ENCODE assay signal across 25 cellular contexts in the genomic region with DNA sequence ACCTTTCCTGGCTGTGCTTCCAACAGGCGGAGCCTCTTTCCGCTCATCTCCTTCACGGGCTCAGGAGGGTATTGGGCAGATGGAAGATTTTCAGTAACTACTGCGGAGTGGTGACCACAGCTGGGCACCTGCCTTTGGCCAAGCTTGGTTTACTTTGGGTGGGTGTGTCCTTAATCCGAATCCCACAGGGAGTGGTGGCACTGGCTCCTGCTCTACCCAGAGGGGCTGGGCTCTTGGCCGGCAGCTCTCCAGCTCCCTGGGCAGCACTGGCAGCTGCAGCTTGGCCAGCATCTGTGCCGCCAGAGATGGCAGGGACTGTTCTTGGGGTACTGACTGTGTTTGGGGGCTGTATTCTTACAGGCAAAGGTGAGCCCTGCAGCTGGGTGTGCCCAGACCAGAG. TPM values are rescaled to one million over a fixed set of nuclear protein-coding genes. Genes with fewer than 3 reads are reported as not detected.
DNase-seq lines count a peak whose midpoint lies in the region; ATAC-seq and TF ChIP-seq lines count a peak whose summit lies in the region.
"Had no signal": no experiment of that assay in that cellular context is flagged by ENCODE, and none has a peak within 500 bp of the region (broad histone marks: within the 10 kb centered on the region; RNA-seq: fewer than 3 reads in every experiment).

No MANE protein-coding gene starts in this region.

- H3K9me3 Mint-ChIP-seq in CD14-positive monocyte = no peaks in the 10 kb centered on the region
- peaks cover 0 to 2% of the 10 kb centered on the region in 2 experiments; a peak in 1 of 5 replicates for H3K9me3 Mint-ChIP-seq in H9
- H3K9me3 Mint-ChIP-seq in naive thymus-derived CD4-positive, alpha-beta T cell = no peaks in the 10 kb centered on the region
- H3K9me3 Mint-ChIP-seq: memory B cell; naive B cell; stimulated activated naive CD8-positive, alpha-beta T cell treated with anti-CD3 and anti-CD28 coated beads, Interleukin-15, amount 100 ng/mL, for 72 hours had no signal

- H3K9me3 ChIP-seq in H9 (ENCODE audit: control insufficient read depth, low read depth, low read length) (no peaks in the 10 kb centered on the region), T-helper 17 cell (ENCODE audit: control insufficient read depth, low read length, poor library complexity, severe bottlenecking) (no peaks in the 10 kb centered on the region)
- no peaks in the 10 kb centered on the region for H3K9me3 ChIP-seq in naive thymus-derived CD4-positive, alpha-beta T cell (ENCODE audit: control insufficient read depth in 2 of 3, low read length in 3 of 3)
- H3K9me3 ChIP-seq: body of pancreas, heart left ventricle, pancreas, right lobe of liver, SJCRH30, tibial nerve had no signal

- H3K27me3 Mint-ChIP-seq in CD14-positive monocyte (ENCODE audit: low read depth in 3 of 3) (no peaks in the 10 kb centered on the region), H9 (ENCODE audit: low read depth) (no peaks in the 10 kb centered on the region; the same call in 1 of the 2 replicates), T-helper 17 cell (no peaks in the 10 kb centered on the region)
- H3K27me3 Mint-ChIP-seq in naive thymus-derived CD4-positive, alpha-beta T cell = no peaks in the 10 kb centered on the region
- H3K27me3 Mint-ChIP-seq: memory B cell; naive B cell; stimulated activated naive CD8-positive, alpha-beta T cell treated with anti-CD3 and anti-CD28 coated beads, Interleukin-15, amount 100 ng/mL, for 72 hours had no signal

- intact Hi-C loops in CD14-positive monocyte (cut with micrococcal nuclease) = loop anchor here (5.0 to 10.0 kb wide), 2 partner anchors 43 to 330 kb away; a partner anchor contains a TSS
- intact Hi-C loops in naive thymus-derived CD4-positive, alpha-beta T cell (cut with micrococcal nuclease) = loop anchor here in 1 of 2 donors (5.0 kb wide), 1 partner anchor 333 kb away; a partner anchor contains a TSS

- H3K4me1 Mint-ChIP-seq in CD14-positive monocyte = no peaks in the 10 kb centered on the region
- H3K4me1 Mint-ChIP-seq in H9 = peaks cover 13 to 23% of the 10 kb centered on the region in 2 experiments
- peaks cover 10% of the 10 kb centered on the region for H3K4me1 Mint-ChIP-seq in T-helper 17 cell
- H3K4me1 Mint-ChIP-seq in naive thymus-derived CD4-positive, alpha-beta T cell = peaks cover 3 to 11% (median 8%) of the 10 kb centered on the region in 7 donors

- no peak overlapping the region for H3K18ac ChIP-seq in H9 (ENCODE audit: insufficient read length, low read depth, low read length)

- no peak overlapping the region for H3K4me3 ChIP-seq in naive thymus-derived CD4-positive, alpha-beta T cell (ENCODE audit: low read length)
- H3K4me3 ChIP-seq: body of pancreas, heart left ventricle, pancreas, right lobe of liver, SJCRH30, tibial nerve had no signal

- no peak overlapping the region for H4K5ac ChIP-seq in H9 (ENCODE audit: insufficient read length, low read depth, low read length)

- H4K91ac ChIP-seq in H9 (ENCODE audit: insufficient read length, low read depth, low read length) = no peak overlapping the region

- ATAC-seq in T-helper 17 cell = no peak
- no peak for ATAC-seq in naive thymus-derived CD4-positive, alpha-beta T cell
- ATAC-seq: activated CD8-positive, alpha-beta T cell treated with anti-CD3 and anti-CD28 coated beads, Interleukin-2, amount 10 ng/mL, durations not matched to agents 7 days and 5 days; body of pancreas; pancreas; stimulated activated naive CD8-positive, alpha-beta T cell treated with anti-CD3 and anti-CD28 coated beads, Interleukin-15, amount 100 ng/mL, for 72 hours had no signal

- TF ChIP-seq CTCF in CD14-positive monocyte (IDR thresholded peaks at IDR 0.05) = no peak
- no peak for TF ChIP-seq CTCF in H9 (conservative IDR thresholded peaks at IDR 0.05)

- H3K36me3 Mint-ChIP-seq in CD14-positive monocyte (peaks cover 39 to 91% of the 10 kb centered on the region in 2 donors), H9 (ENCODE audit: insufficient read depth in 1 of 3, low read depth in 3 of 3) (no peaks in the 10 kb centered on the region; a peak in 3 of 7 replicates), T-helper 17 cell (ENCODE audit: low read depth) (peaks cover 2% of the 10 kb centered on the region)
- peaks cover 0 to 12% (median 0%) of the 10 kb centered on the region in 5 donors for H3K36me3 Mint-ChIP-seq in naive thymus-derived CD4-positive, alpha-beta T cell

- no peak overlapping the region for H3K9ac ChIP-seq in H9 (ENCODE audit: extremely low read depth, insufficient read length, low read length)

- no peak overlapping the region for H2BK20ac ChIP-seq in H9 (ENCODE audit: low read depth, low read length, poor library complexity, severe bottlenecking)

- no peak overlapping the region for H2BK15ac ChIP-seq in H9 (ENCODE audit: low read depth, low read length)

- no peak overlapping the region for H3K56ac ChIP-seq in H9 (ENCODE audit: insufficient read length, low read depth, low read length)

- H2AFZ ChIP-seq in H9 (ENCODE audit: low read length) = no peak overlapping the region

- H3K4me1 ChIP-seq in H9 (ENCODE audit: insufficient read depth, low read length) = no peaks in the 10 kb centered on the region
- H3K4me1 ChIP-seq in naive thymus-derived CD4-positive, alpha-beta T cell (ENCODE audit: control insufficient read depth in 2 of 2, insufficient read depth in 2 of 2, low read length in 2 of 2) = no peaks in the 10 kb centered on the region
- H3K4me1 ChIP-seq: body of pancreas, pancreas, right lobe of liver, SJCRH30 had no signal

- no peak overlapping the region for H3K27ac ChIP-seq in H9 (ENCODE audit: insufficient read length, low read depth, low read length)
- no peak overlapping the region for H3K27ac ChIP-seq in naive thymus-derived CD4-positive, alpha-beta T cell (ENCODE audit: low read depth, low read length)
- H3K27ac ChIP-seq: body of pancreas, pancreas, right lobe of liver, SJCRH30, tibial nerve had no signal

- no peak overlapping the region for H3K4me2 ChIP-seq in H9 (ENCODE audit: insufficient read depth, insufficient read length, low read length)

- H3K79me2 ChIP-seq in H9 (ENCODE audit: insufficient read depth, low read length) = no peaks in the 10 kb centered on the region

- no peak overlapping the region for H2BK120ac ChIP-seq in H9 (ENCODE audit: low read depth, low read length, poor library complexity, severe bottlenecking)

- POLR2A ChIA-PET in naive thymus-derived CD4-positive, alpha-beta T cell (lab: Charles Lee) = no interaction called here

- H3K27ac Mint-ChIP-seq in CD14-positive monocyte (peak overlapping the region in 5 of 7 donors; percentile 38 to 81 (median 46)), H9 (peak overlapping the region in 2 of 3 experiments; percentile 25 to 57; a peak in 3 of 7 replicates), T-helper 17 cell (peak overlapping the region; percentile 86)
- peak overlapping the region in 8 of 9 donors; percentile 25 to 82 (median 59) for H3K27ac Mint-ChIP-seq in naive thymus-derived CD4-positive, alpha-beta T cell
- H3K27ac Mint-ChIP-seq: activated CD8-positive, alpha-beta T cell treated with anti-CD3 and anti-CD28 coated beads, Interleukin-2, amount 10 ng/mL, durations not matched to agents 7 days and 5 days had no signal

- no peak overlapping the region for H2BK12ac ChIP-seq in H9 (ENCODE audit: insufficient read length, low read depth, low read length)

- H3K4me3 Mint-ChIP-seq in CD14-positive monocyte (no peak overlapping the region), H9 (no peak overlapping the region; a peak in 2 of 5 replicates), T-helper 17 cell (no peak overlapping the region)
- H3K4me3 Mint-ChIP-seq in naive thymus-derived CD4-positive, alpha-beta T cell = no peak overlapping the region
- H3K4me3 Mint-ChIP-seq: activated CD8-positive, alpha-beta T cell treated with anti-CD3 and anti-CD28 coated beads, Interleukin-2, amount 10 ng/mL, durations not matched to agents 7 days and 5 days; memory B cell; naive B cell; stimulated activated naive CD8-positive, alpha-beta T cell treated with anti-CD3 and anti-CD28 coated beads, Interleukin-15, amount 100 ng/mL, for 72 hours had no signal

- H4K20me1 ChIP-seq in H9 (ENCODE audit: control insufficient read depth, insufficient read depth, insufficient read length) = peaks cover 2% of the 10 kb centered on the region

- H3K36me3 ChIP-seq in naive thymus-derived CD4-positive, alpha-beta T cell (ENCODE audit: control insufficient read depth in 2 of 3, insufficient read depth in 3 of 3, low read length in 3 of 3) = peaks cover 0 to 34% (median 0%) of the 10 kb centered on the region in 3 experiments
- H3K36me3 ChIP-seq: pancreas, right lobe of liver, SJCRH30, tibial nerve had no signal

- H3K23me2 ChIP-seq in H9 (ENCODE audit: insufficient read length, low read depth, low read length, poor library complexity, severe bottlenecking) = no peaks in the 10 kb centered on the region

- H3K79me1 ChIP-seq in H9 (ENCODE audit: insufficient read depth, low read depth, low read length, poor library complexity, severe bottlenecking) = no peaks in the 10 kb centered on the region

- H2AK5ac ChIP-seq in H9 (ENCODE audit: insufficient read length, low read length) = no peak overlapping the region

- H3K27me3 ChIP-seq in H9 (ENCODE audit: insufficient read depth, low read length) = no peaks in the 10 kb centered on the region
- H3K27me3 ChIP-seq in naive thymus-derived CD4-positive, alpha-beta T cell (ENCODE audit: control insufficient read depth in 2 of 2, insufficient read depth in 2 of 2, low read length in 2 of 2) = no peaks in the 10 kb centered on the region
- H3K27me3 ChIP-seq: body of pancreas, heart left ventricle, pancreas, right lobe of liver, SJCRH30, tibial nerve had no signal

- no peak overlapping the region for H3K23ac ChIP-seq in H9 (ENCODE audit: insufficient read length, low read depth, low read length)

- no peak overlapping the region for H4K8ac ChIP-seq in H9 (replicated peaks; ENCODE audit: insufficient read length, low read depth, low read length)

- H3K4ac ChIP-seq in H9 (ENCODE audit: low read depth, low read length) = no peak overlapping the region

- CTCF ChIA-PET in naive thymus-derived CD4-positive, alpha-beta T cell (lab: Charles Lee) = interaction anchor here (0.8 to 5.4 kb wide), 5 partner anchors 8 to 332 kb away, joined by 3 to 82 read pairs (median 4); no protein-coding TSS in a partner anchor

- WGBS in H9 (ENCODE audit: extremely low coverage, insufficient read length, low lambda C conversion rate) = no CpG with 5 or more reads among the region's 7 CpGs

- H3K14ac ChIP-seq in H9 (ENCODE audit: insufficient read depth, low read length) = no peak overlapping the region

- no peak overlapping the region for H2BK5ac ChIP-seq in H9 (ENCODE audit: insufficient read length, low read length)

- H3T11ph ChIP-seq in H9 (ENCODE audit: low read length) = no peak overlapping the region

- DNase-seq in CD14-positive monocyte (ENCODE audit: low spot score) (no peak), H9 (no peak), T-helper 17 cell (no peak), NCI-H2107 treated with DMSO at 0.1 percent for 48 hours (lab: John Stamatoyannopoulos, UW; ENCODE audit: unreplicated experiment) (no peak), SKM-1 (lab: John Stamatoyannopoulos, UW; ENCODE audit: unreplicated experiment) (no peak), NCI-H1694 treated with DMSO at 0.1 percent for 48 hours (lab: John Stamatoyannopoulos, UW) (no peak), RKO (ENCODE audit: low spot score) (no peak)
- DNase-seq in naive thymus-derived CD4-positive, alpha-beta T cell = no peak
- DNase-seq: activated CD4-positive, CD25-positive, alpha-beta regulatory T cell treated with anti-CD3 and anti-CD28 coated beads, Interleukin-2, amount 50 U/mL, for 72 hours; activated CD8-positive, alpha-beta T cell treated with anti-CD3 and anti-CD28 coated beads, Interleukin-2, amount 10 ng/mL, durations not matched to agents 7 days and 5 days; activated gamma-delta T cell; body of pancreas; erythroblast; foreskin fibroblast; KBM-7; naive B cell; NCI-H187 treated with DMSO at 0.1 percent for 48 hours; pancreas; right lobe of liver; SJCRH30; stimulated activated naive CD8-positive, alpha-beta T cell treated with anti-CD3 and anti-CD28 coated beads, Interleukin-15, amount 100 ng/mL, for 72 hours; T-helper 1 cell had no signal

RNA-seq across cellular contexts. Expression of a gene that starts 29.8 kb away (rescaled TPM):
- 100 to 1,000 TPM; 391 to 423 TPM for polyA plus RNA-seq in CD14-positive monocyte
- total RNA-seq in H9 (2021) = 23.2 and 25.5 TPM in 2 replicates
- total RNA-seq in T-helper 17 cell = 10 to 100 TPM; 18.3 to 24.2 TPM
- total RNA-seq in naive thymus-derived CD4-positive, alpha-beta T cell = 10 to 100 TPM; 15.4 to 64.6 (median 21.9) TPM
- 10 to 100 TPM; 51.4 to 66.2 TPM for polyA plus RNA-seq in naive thymus-derived CD4-positive, alpha-beta T cell
